ENCODE assay signal across 31 cellular contexts in genomic region chr7:50508471-50508943, GRCh38. TPM values are rescaled to one million over a fixed set of nuclear protein-coding genes. Genes with fewer than 3 reads are reported as not detected.
DNase-seq lines count a peak whose midpoint lies in the region; TF ChIP-seq lines count a peak whose summit lies in the region.
"Had no signal": no experiment of that assay in that cellular context is flagged by ENCODE, and none has a peak within 500 bp of the region (broad histone marks: within the 10 kb centered on the region; RNA-seq: fewer than 3 reads in every experiment).

No MANE protein-coding gene starts in this region.

- no peaks in the 10 kb centered on the region for H3K4me1 Mint-ChIP-seq in activated CD4-positive, alpha-beta memory T cell treated with anti-CD3 and anti-CD28 coated beads, Interleukin-2, amount 10 ng/mL, durations not matched to agents 7 days and 5 days
- H3K4me1 Mint-ChIP-seq: CD14-positive monocyte, naive B cell had no signal

- no peaks in the 10 kb centered on the region for H3K9me3 ChIP-seq in parathyroid adenoma (ENCODE audit: control insufficient read depth, low read length)
- no peaks in the 10 kb centered on the region for H3K9me3 ChIP-seq in GM23248 (ENCODE audit: low read depth)
- H3K9me3 ChIP-seq: colonic mucosa, stomach, tibial artery had no signal

- H3K36me3 Mint-ChIP-seq in activated CD4-positive, alpha-beta memory T cell treated with anti-CD3 and anti-CD28 coated beads, Interleukin-2, amount 10 ng/mL, durations not matched to agents 7 days and 5 days (ENCODE audit: low read depth): no peaks in the 10 kb centered on the region
- H3K36me3 Mint-ChIP-seq: activated naive CD4-positive, alpha-beta T cell treated with anti-CD3 and anti-CD28 coated beads, Interleukin-2, amount 10 ng/mL, durations not matched to agents 7 days and 5 days; CD14-positive monocyte; naive B cell had no signal

- H3F3A ChIP-seq in GM23248 (ENCODE audit: insufficient read depth): no peaks in the 10 kb centered on the region

- no peak for TF ChIP-seq CTCF in parathyroid adenoma (IDR thresholded peaks at IDR 0.05)

- no peaks in the 10 kb centered on the region for H4K20me1 ChIP-seq in GM23248 (ENCODE audit: insufficient read depth)

- peaks cover 3% of the 10 kb centered on the region for H3K27me3 Mint-ChIP-seq in activated CD4-positive, alpha-beta memory T cell treated with anti-CD3 and anti-CD28 coated beads, Interleukin-2, amount 10 ng/mL, durations not matched to agents 7 days and 5 days

- POLR2A ChIA-PET in activated CD4-positive, alpha-beta memory T cell treated with anti-CD3 and anti-CD28 coated beads, Interleukin-2, amount 10 ng/mL, durations not matched to agents 7 days and 5 days (lab: Charles Lee): no interaction called here

- H3K27me3 ChIP-seq in parathyroid adenoma (ENCODE audit: control insufficient read depth, insufficient read depth, low read length) (no peaks in the 10 kb centered on the region), GM23248 (replicated peaks; ENCODE audit: insufficient read depth) (no peaks in the 10 kb centered on the region)
- H3K27me3 ChIP-seq: colonic mucosa, foreskin keratinocyte, stomach had no signal

- H3K79me2 ChIP-seq in parathyroid adenoma (no peaks in the 10 kb centered on the region), GM23248 (ENCODE audit: insufficient read depth) (no peaks in the 10 kb centered on the region)

- peaks cover 10% of the 10 kb centered on the region for H3K4me1 ChIP-seq in parathyroid adenoma
- H3K4me1 ChIP-seq in GM23248 (ENCODE audit: insufficient read depth): peaks cover 7% of the 10 kb centered on the region; the same call in 1 of the 2 replicates
- H3K4me1 ChIP-seq: colonic mucosa, foreskin keratinocyte had no signal

- H3K27ac ChIP-seq in parathyroid adenoma (no peak overlapping the region), GM23248 (no peak overlapping the region)
- H3K27ac ChIP-seq: 22Rv1, colonic mucosa, foreskin keratinocyte, stomach, tibial artery had no signal

- no peak overlapping the region for H3K27ac Mint-ChIP-seq in activated CD4-positive, alpha-beta memory T cell treated with anti-CD3 and anti-CD28 coated beads, Interleukin-2, amount 10 ng/mL, durations not matched to agents 7 days and 5 days
- H3K27ac Mint-ChIP-seq: activated naive CD4-positive, alpha-beta T cell treated with anti-CD3 and anti-CD28 coated beads, Interleukin-2, amount 10 ng/mL, durations not matched to agents 7 days and 5 days; naive B cell had no signal

- no peak overlapping the region for H3K9ac ChIP-seq in parathyroid adenoma
- H3K9ac ChIP-seq in GM23248: no peak overlapping the region

- H3K4me2 ChIP-seq in parathyroid adenoma (ENCODE audit: low read length) (no peak overlapping the region), GM23248 (ENCODE audit: unreplicated experiment) (no peak overlapping the region)

- in situ Hi-C loops in GM23248 (cut with MboI): no loop called here

- H3K36me3 ChIP-seq in parathyroid adenoma (ENCODE audit: control insufficient read depth, insufficient read depth, low read length): no peaks in the 10 kb centered on the region
- no peaks in the 10 kb centered on the region for H3K36me3 ChIP-seq in GM23248 (ENCODE audit: low read depth)
- H3K36me3 ChIP-seq: colonic mucosa, stomach, tibial artery had no signal

- CTCF ChIA-PET in activated CD4-positive, alpha-beta memory T cell treated with anti-CD3 and anti-CD28 coated beads, Interleukin-2, amount 10 ng/mL, durations not matched to agents 7 days and 5 days (lab: Charles Lee): no interaction called here

- DNase-seq in NCI-H2107 treated with DMSO at 0.1 percent for 48 hours (lab: John Stamatoyannopoulos, UW; ENCODE audit: unreplicated experiment) (peak; percentile 39), NCI-H2107 (lab: John Stamatoyannopoulos, UW) (no peak), NCI-H82 (lab: John Stamatoyannopoulos, UW) (peak; percentile 47), fibroblast of the conjunctiva (ENCODE audit: low read depth) (peak; percentile 35), SK-N-DZ (ENCODE audit: low spot score) (no peak), GM23248 (no peak)
- no peak for DNase-seq in activated CD4-positive, alpha-beta memory T cell treated with anti-CD3 and anti-CD28 coated beads, Interleukin-2, amount 10 ng/mL, durations not matched to agents 7 days and 5 days
- DNase-seq: activated CD4-positive, alpha-beta T cell treated with anti-CD3 and anti-CD28 coated beads, Interleukin-2, amount 50 U/mL, for 4 hours; activated CD4-positive, CD25-positive, alpha-beta regulatory T cell; activated CD8-positive, alpha-beta memory T cell treated with anti-CD3 and anti-CD28 coated beads, Interleukin-2, amount 50 U/mL, for 48 hours; activated naive CD4-positive, alpha-beta T cell treated with anti-CD3 and anti-CD28 coated beads, Interleukin-2, amount 10 ng/mL, durations not matched to agents 7 days and 5 days; Calu3; colonic mucosa; effector memory CD4-positive, alpha-beta T cell; foreskin keratinocyte; KBM-7; mammary epithelial cell; naive B cell; NCI-H1417 treated with DMSO at 0.1 percent for 48 hours; NCI-H226; NCI-H748 treated with DMSO at 0.1 percent for 48 hours; stimulated activated CD4-positive, alpha-beta T cell treated with anti-CD3 and anti-CD28 coated beads, Interleukin-2, amount 100 ng/mL, for 24 hours; stomach; SW 1271; T-helper 9 cell; tibial artery had no signal

- H3K4me3 ChIP-seq in parathyroid adenoma (ENCODE audit: low read depth, low read length): no peak overlapping the region
- H3K4me3 ChIP-seq in GM23248: no peak overlapping the region
- H3K4me3 ChIP-seq: colonic mucosa, stomach, tibial artery had no signal

- no peaks in the 10 kb centered on the region for H3K9me3 Mint-ChIP-seq in activated CD4-positive, alpha-beta memory T cell treated with anti-CD3 and anti-CD28 coated beads, Interleukin-2, amount 10 ng/mL, durations not matched to agents 7 days and 5 days
- H3K9me3 Mint-ChIP-seq: activated naive CD4-positive, alpha-beta T cell treated with anti-CD3 and anti-CD28 coated beads, Interleukin-2, amount 10 ng/mL, durations not matched to agents 7 days and 5 days; naive B cell had no signal

- H3K9me2 ChIP-seq in GM23248 (ENCODE audit: insufficient read depth): no peaks in the 10 kb centered on the region

- no peak overlapping the region for H3K4me3 Mint-ChIP-seq in activated CD4-positive, alpha-beta memory T cell treated with anti-CD3 and anti-CD28 coated beads, Interleukin-2, amount 10 ng/mL, durations not matched to agents 7 days and 5 days
- H3K4me3 Mint-ChIP-seq: activated naive CD4-positive, alpha-beta T cell treated with anti-CD3 and anti-CD28 coated beads, Interleukin-2, amount 10 ng/mL, durations not matched to agents 7 days and 5 days; CD14-positive monocyte; naive B cell had no signal

- 78 to 83% methylated on average over 5 of the region's 5 CpGs for WGBS in GM23248 (ENCODE audit: low coverage in 1 of 2, low lambda C conversion rate in 2 of 2, missing lambda C conversion rate in 2 of 2), 2 experiments

- H2AFZ ChIP-seq in parathyroid adenoma (peak overlapping the region; percentile 2), GM23248 (no peak overlapping the region)

RNA-seq across cellular contexts. Expression of gene DDC, which starts 56.7 kb away (rescaled TPM):
- 149 and 151 TPM in 2 replicates for polyA plus RNA-seq in SK-N-DZ (2014; cell fraction: cytosol; rRNA removed)
- polyA plus RNA-seq in SK-N-DZ (2014; cell fraction: nucleus; rRNA removed): 83.3 and 101 TPM in 2 replicates
- total RNA-seq in GM23248 (2014; rRNA removed; shearing (Covaris generic)): not detected in 2 replicates
- not detected in 2 replicates for polyA plus RNA-seq in GM23248 (2016; fragmentation: Nextera tagmentation; extraction: Ambion mirVana)
- total RNA-seq in activated CD4-positive, alpha-beta memory T cell treated with anti-CD3 and anti-CD28 coated beads, Interleukin-2, amount 10 ng/mL, durations not matched to agents 7 days and 5 days: not detected
- total RNA-seq: bronchial epithelial cell, foreskin keratinocyte, mammary epithelial cell, OCI-LY7 had no signal
- polyA plus RNA-seq: CD14-positive monocyte, foreskin keratinocyte, mammary epithelial cell had no signal

RNA-seq across cellular contexts. Expression of gene FIGNL1, which starts 58.4 kb away (rescaled TPM):
- polyA plus RNA-seq in SK-N-DZ (2014; cell fraction: cytosol; rRNA removed): 45.8 and 50.9 TPM in 2 replicates
- polyA plus RNA-seq in SK-N-DZ (2014; cell fraction: nucleus; rRNA removed): 49.9 and 57.5 TPM in 2 replicates
- total RNA-seq in GM23248 (2014; rRNA removed; shearing (Covaris generic)): 20.2 and 27.8 TPM in 2 replicates
- 8.4 and 9.2 TPM in 2 replicates for polyA plus RNA-seq in GM23248 (2016; fragmentation: Nextera tagmentation; extraction: Ambion mirVana)
- total RNA-seq in activated CD4-positive, alpha-beta memory T cell treated with anti-CD3 and anti-CD28 coated beads, Interleukin-2, amount 10 ng/mL, durations not matched to agents 7 days and 5 days: 10 to 100 TPM; 39.7 to 41.2 TPM

Comparison
In these comparisons a context has a peak if more than half of its experiments do, and no peak if none do; other contexts are left out.
1. DNase-seq: peak in NCI-H2107 treated with DMSO at 0.1 percent for 48 hours (single experiment), NCI-H82 (single experiment) and fibroblast of the conjunctiva (single experiment); none in NCI-H2107 (single experiment), SK-N-DZ (single experiment), GM23248 (single experiment) and activated CD4-positive, alpha-beta memory T cell treated with anti-CD3 and anti-CD28 coated beads, Interleukin-2, amount 10 ng/mL, durations not matched to agents 7 days and 5 days (single experiment).